ENCODE assay signal across 10 cellular contexts in genomic region chr12:32897688-32898573, GRCh38. TPM values are rescaled to one million over a fixed set of nuclear protein-coding genes. Genes with fewer than 3 reads are reported as not detected.
A peak's percentile ranks its signal among the peaks of the same experiment; 100 is the strongest.
DNase-seq lines count a peak whose midpoint lies in the region; ATAC-seq and TF ChIP-seq lines count a peak whose summit lies in the region.
"Had no signal": no experiment of that assay in that cellular context is flagged by ENCODE, and none has a peak within 500 bp of the region (broad histone marks: within the 10 kb centered on the region; RNA-seq: fewer than 3 reads in every experiment).

No MANE protein-coding gene starts in this region.

- H4K20me1 ChIP-seq in neural progenitor cell (ENCODE audit: low read depth), result no peaks in the 10 kb centered on the region

- no peaks in the 10 kb centered on the region for H3K36me3 ChIP-seq in neural progenitor cell

- H3K4me1 ChIP-seq in neural progenitor cell, result peaks cover 14% of the 10 kb centered on the region

- no peaks in the 10 kb centered on the region for H3K36me3 Mint-ChIP-seq in effector memory CD8-positive, alpha-beta T cell (ENCODE audit: insufficient read depth)
- no peaks in the 10 kb centered on the region for H3K36me3 Mint-ChIP-seq in neural progenitor cell

- peaks cover 24% of the 10 kb centered on the region for H3K27me3 ChIP-seq in neural progenitor cell

- no peak for TF ChIP-seq CTCF in neural progenitor cell (IDR thresholded peaks at IDR 0.05)

- no peak overlapping the region for H3K27ac ChIP-seq in neural progenitor cell

- H3K4me1 Mint-ChIP-seq in effector memory CD8-positive, alpha-beta T cell (ENCODE audit: low read depth in 2 of 2), result peaks cover 7 to 13% of the 10 kb centered on the region in 2 donors
- peaks cover 20% of the 10 kb centered on the region for H3K4me1 Mint-ChIP-seq in neural progenitor cell

- H3K27ac Mint-ChIP-seq in effector memory CD8-positive, alpha-beta T cell, result no peak overlapping the region
- H3K27ac Mint-ChIP-seq in neural progenitor cell, result no peak overlapping the region

- H3K9ac ChIP-seq in neural progenitor cell, result no peak overlapping the region

- no peaks in the 10 kb centered on the region for H3K9me3 Mint-ChIP-seq in effector memory CD8-positive, alpha-beta T cell
- H3K9me3 Mint-ChIP-seq in neural progenitor cell, result no peaks in the 10 kb centered on the region

- ATAC-seq in effector memory CD8-positive, alpha-beta T cell (replicated peaks), result no peak
- no peak for ATAC-seq in activated CD4-positive, CD25-positive, alpha-beta regulatory T cell treated with anti-CD3 and anti-CD28 coated beads, Interleukin-2, amount 50 U/mL, for 24 hours
- no peak for ATAC-seq in GM19324 (IDR thresholded peaks at IDR 0.05; ENCODE audit: low FRiP score, unreplicated experiment)

- no peaks in the 10 kb centered on the region for H3K79me2 ChIP-seq in neural progenitor cell (ENCODE audit: low read depth)

- peaks cover 37 to 69% of the 10 kb centered on the region in 2 donors for H3K27me3 Mint-ChIP-seq in effector memory CD8-positive, alpha-beta T cell
- peaks cover 11% of the 10 kb centered on the region for H3K27me3 Mint-ChIP-seq in neural progenitor cell (ENCODE audit: insufficient read depth, low read depth)

- H3F3A ChIP-seq in neural progenitor cell (ENCODE audit: low read depth), result no peaks in the 10 kb centered on the region

- peak; percentile 20 for DNase-seq in NCI-H345 (lab: John Stamatoyannopoulos, UW)
- no peak for DNase-seq in NCI-H345 treated with DMSO at 0.1 percent for 48 hours (lab: John Stamatoyannopoulos, UW; ENCODE audit: unreplicated experiment)
- DNase-seq in NCI-H2029 treated with DMSO at 0.1 percent for 48 hours (lab: John Stamatoyannopoulos, UW), result peak; percentile 72
- DNase-seq in effector memory CD8-positive, alpha-beta T cell, result no peak
- DNase-seq in neural progenitor cell (ENCODE audit: low spot score), result no peak
- no peak for DNase-seq in H4 (ENCODE audit: low spot score)
- DNase-seq: activated naive CD4-positive, alpha-beta T cell treated with anti-CD3 and anti-CD28 coated beads, Interleukin-2, amount 50 U/mL, for 16 hours; stimulated activated CD4-positive, alpha-beta T cell treated with anti-CD3 and anti-CD28 coated beads, Interleukin-4, amount 100 ng/mL, for 1 hour had no signal

- H2AFZ ChIP-seq in neural progenitor cell (replicated peaks), result peak overlapping the region; percentile 92

- H3K4me3 ChIP-seq in neural progenitor cell, result peak overlapping the region; percentile 91

- peak overlapping the region; percentile 47 to 53 for H3K4me3 Mint-ChIP-seq in effector memory CD8-positive, alpha-beta T cell
- peak overlapping the region; percentile 86 for H3K4me3 Mint-ChIP-seq in neural progenitor cell

- no peaks in the 10 kb centered on the region for H3K9me3 ChIP-seq in neural progenitor cell (ENCODE audit: low read depth)

- peak overlapping the region; percentile 94 for H3K4me2 ChIP-seq in neural progenitor cell

RNA-seq across cellular contexts. Expression of gene PKP2, which starts 1.4 kb away (rescaled TPM):
- total RNA-seq in neural progenitor cell (ENCODE audit: low replicate concordance), result 10.6 and 11.1 TPM in 2 replicates
- total RNA-seq in H4 (2014; rRNA removed; shearing (Covaris generic)), result 5.9 and 6.1 TPM in 2 replicates

Comparison
In these comparisons a context has a peak if more than half of its experiments do, and no peak if none do; other contexts are left out.
1. DNase-seq: peak in NCI-H345 (single experiment) and NCI-H2029 treated with DMSO at 0.1 percent for 48 hours (single experiment); none in NCI-H345 treated with DMSO at 0.1 percent for 48 hours (single experiment), effector memory CD8-positive, alpha-beta T cell (0 of 3), neural progenitor cell (single experiment) and H4 (single experiment).